Comparison of ENCODE assay signal across 13 cellular contexts in genomic region chr3:155908086-155908485, GRCh38. TPM values are rescaled to one million over a fixed set of nuclear protein-coding genes. Genes with fewer than 3 reads are reported as not detected.
DNase-seq lines count a peak whose midpoint lies in the region; ATAC-seq and TF ChIP-seq lines count a peak whose summit lies in the region.
"Had no signal": no experiment of that assay in that cellular context is flagged by ENCODE, and none has a peak within 500 bp of the region (broad histone marks: within the 10 kb centered on the region; RNA-seq: fewer than 3 reads in every experiment).

No MANE protein-coding gene starts in this region.

- peaks cover 38% of the 10 kb centered on the region for H3K36me3 Mint-ChIP-seq in activated naive CD4-positive, alpha-beta T cell treated with anti-CD3 and anti-CD28 coated beads for 36 hours (ENCODE audit: low read depth)
- peaks cover 57% of the 10 kb centered on the region for H3K36me3 Mint-ChIP-seq in T-cell
- peaks cover 34% of the 10 kb centered on the region for H3K36me3 Mint-ChIP-seq in central memory CD8-positive, alpha-beta T cell (ENCODE audit: insufficient read depth)
- H3K36me3 Mint-ChIP-seq in stimulated activated effector memory CD8-positive, alpha-beta T cell treated with anti-CD3 and anti-CD28 coated beads, Interleukin-12 subunit alpha, Interleukin-12 subunit beta, amount 100 ng/mL, for 72 hours = peaks cover 99% of the 10 kb centered on the region

- peak; percentile 17 for DNase-seq in activated naive CD4-positive, alpha-beta T cell treated with anti-CD3 and anti-CD28 coated beads for 36 hours
- DNase-seq in activated naive CD4-positive, alpha-beta T cell treated with anti-CD3 and anti-CD28 coated beads, Interleukin-2, amount 50 U/mL, for 16 hours = no peak
- peak in 1 of 34 experiments; percentile 9 for DNase-seq in T-cell
- no peak for DNase-seq in central memory CD8-positive, alpha-beta T cell (ENCODE audit: low spot score in 2 of 2)
- DNase-seq in stimulated activated effector memory CD8-positive, alpha-beta T cell treated with anti-CD3 and anti-CD28 coated beads, Interleukin-12 subunit alpha, Interleukin-12 subunit beta, amount 100 ng/mL, for 72 hours (ENCODE audit: low spot score in 2 of 2) = no peak
- no peak for DNase-seq in NCI-H446 (lab: John Stamatoyannopoulos, UW)
- DNase-seq in head of caudate nucleus = no peak
- DNase-seq in GM20000 (ENCODE audit: low spot score) = no peak
- DNase-seq: activated CD4-positive, alpha-beta T cell treated with anti-CD3 and anti-CD28 coated beads for 4 hours; activated gamma-delta T cell; NCI-H1436; PC-9; small intestine had no signal

- intact Hi-C loops in activated naive CD4-positive, alpha-beta T cell treated with anti-CD3 and anti-CD28 coated beads for 36 hours (cut with micrococcal nuclease) = no loop called here
- intact Hi-C loops in head of caudate nucleus (cut with DNase I) = no loop called here

- POLR2A ChIA-PET in T-cell (lab: Charles Lee) = no interaction called here

- no peaks in the 10 kb centered on the region for H3K27me3 Mint-ChIP-seq in activated naive CD4-positive, alpha-beta T cell treated with anti-CD3 and anti-CD28 coated beads for 36 hours (ENCODE audit: low read depth)
- H3K27me3 Mint-ChIP-seq in T-cell = no peaks in the 10 kb centered on the region
- H3K27me3 Mint-ChIP-seq in central memory CD8-positive, alpha-beta T cell = no peaks in the 10 kb centered on the region

- H3K27ac Mint-ChIP-seq in activated naive CD4-positive, alpha-beta T cell treated with anti-CD3 and anti-CD28 coated beads for 36 hours = no peak overlapping the region
- peak overlapping the region; percentile 63 to 78 for H3K27ac Mint-ChIP-seq in T-cell
- peak overlapping the region; percentile 54 for H3K27ac Mint-ChIP-seq in central memory CD8-positive, alpha-beta T cell (ENCODE audit: low read depth)
- H3K27ac Mint-ChIP-seq in stimulated activated effector memory CD8-positive, alpha-beta T cell treated with anti-CD3 and anti-CD28 coated beads, Interleukin-12 subunit alpha, Interleukin-12 subunit beta, amount 100 ng/mL, for 72 hours = peak overlapping the region; percentile 64

- ATAC-seq in T-cell (replicated peaks in 1 of 4) = no peak
- ATAC-seq in central memory CD8-positive, alpha-beta T cell (replicated peaks; ENCODE audit: extremely low read depth, poor library complexity, severe bottlenecking) = no peak
- peak; percentile 34 for ATAC-seq in stimulated activated effector memory CD8-positive, alpha-beta T cell treated with anti-CD3 and anti-CD28 coated beads, Interleukin-12 subunit alpha, Interleukin-12 subunit beta, amount 100 ng/mL, for 72 hours

- H3K9me3 Mint-ChIP-seq in activated naive CD4-positive, alpha-beta T cell treated with anti-CD3 and anti-CD28 coated beads for 36 hours = no peaks in the 10 kb centered on the region
- H3K9me3 Mint-ChIP-seq in T-cell = peaks cover 0 to 9% (median 0%) of the 10 kb centered on the region in 3 donors
- peaks cover 5% of the 10 kb centered on the region for H3K9me3 Mint-ChIP-seq in central memory CD8-positive, alpha-beta T cell
- H3K9me3 Mint-ChIP-seq in stimulated activated effector memory CD8-positive, alpha-beta T cell treated with anti-CD3 and anti-CD28 coated beads, Interleukin-12 subunit alpha, Interleukin-12 subunit beta, amount 100 ng/mL, for 72 hours = peaks cover 7% of the 10 kb centered on the region

- no peak for TF ChIP-seq CTCF in GM20000 (IDR thresholded peaks at IDR 0.05; ENCODE audit: extremely low read depth, missing control alignments)

- CTCF ChIA-PET in activated naive CD4-positive, alpha-beta T cell treated with anti-CD3 and anti-CD28 coated beads for 36 hours (lab: Charles Lee) = no interaction called here
- CTCF ChIA-PET in T-cell (lab: Charles Lee) = no interaction called here

- no peak overlapping the region for H3K4me3 Mint-ChIP-seq in activated naive CD4-positive, alpha-beta T cell treated with anti-CD3 and anti-CD28 coated beads for 36 hours
- peak overlapping the region in 2 of 3 donors; percentile 2 to 13 for H3K4me3 Mint-ChIP-seq in T-cell
- H3K4me3 Mint-ChIP-seq in central memory CD8-positive, alpha-beta T cell = peak overlapping the region; percentile 5
- peak overlapping the region; percentile 1 for H3K4me3 Mint-ChIP-seq in stimulated activated effector memory CD8-positive, alpha-beta T cell treated with anti-CD3 and anti-CD28 coated beads, Interleukin-12 subunit alpha, Interleukin-12 subunit beta, amount 100 ng/mL, for 72 hours

- H3K4me1 Mint-ChIP-seq in activated naive CD4-positive, alpha-beta T cell treated with anti-CD3 and anti-CD28 coated beads for 36 hours (ENCODE audit: low read depth) = peaks cover 10% of the 10 kb centered on the region
- H3K4me1 Mint-ChIP-seq in T-cell = peaks cover 16 to 19% (median 17%) of the 10 kb centered on the region in 3 donors
- peaks cover 17% of the 10 kb centered on the region for H3K4me1 Mint-ChIP-seq in central memory CD8-positive, alpha-beta T cell
- peaks cover 14% of the 10 kb centered on the region for H3K4me1 Mint-ChIP-seq in stimulated activated effector memory CD8-positive, alpha-beta T cell treated with anti-CD3 and anti-CD28 coated beads, Interleukin-12 subunit alpha, Interleukin-12 subunit beta, amount 100 ng/mL, for 72 hours

RNA-seq across cellular contexts. Expression of gene GMPS, which starts 37.6 kb away (rescaled TPM):
- total RNA-seq in activated naive CD4-positive, alpha-beta T cell treated with anti-CD3 and anti-CD28 coated beads for 36 hours = 100 to 1,000 TPM; 114 to 123 TPM
- total RNA-seq in T-cell = 10 to 100 TPM; 37.4 to 44.1 (median 40.6) TPM

RNA-seq across cellular contexts. Expression of gene SLC33A1, which starts 53.9 kb away (rescaled TPM):
- 10 to 100 TPM; 14.7 to 15.2 TPM for total RNA-seq in activated naive CD4-positive, alpha-beta T cell treated with anti-CD3 and anti-CD28 coated beads for 36 hours
- 10 to 100 TPM; 17.4 to 33.1 (median 28.5) TPM for total RNA-seq in T-cell
